Comparison of ENCODE assay signal across 8 cellular contexts in genomic region chr6:41778895-41779294, GRCh38. TPM values are rescaled to one million over a fixed set of nuclear protein-coding genes. Genes with fewer than 3 reads are reported as not detected.
DNase-seq lines count a peak whose midpoint lies in the region; ATAC-seq and TF ChIP-seq lines count a peak whose summit lies in the region.

No MANE protein-coding gene starts in this region.

- H3K36me3 Mint-ChIP-seq in activated CD8-positive, alpha-beta memory T cell treated with anti-CD3 and anti-CD28 coated beads, Interleukin-2, amount 10 ng/mL, durations not matched to agents 7 days and 5 days: peaks cover 1% of the 10 kb centered on the region
- no peaks in the 10 kb centered on the region for H3K36me3 Mint-ChIP-seq in activated naive CD8-positive, alpha-beta T cell treated with anti-CD3 and anti-CD28 coated beads for 36 hours

- no peak for ATAC-seq in activated CD8-positive, alpha-beta memory T cell treated with anti-CD3 and anti-CD28 coated beads, Interleukin-2, amount 10 ng/mL, durations not matched to agents 7 days and 5 days
- no peak for ATAC-seq in activated CD4-positive, CD25-positive, alpha-beta regulatory T cell treated with anti-CD3 and anti-CD28 coated beads, Interleukin-2, amount 50 U/mL, for 24 hours
- ATAC-seq in HG02588 (IDR thresholded peaks at IDR 0.05; ENCODE audit: unreplicated experiment): no peak

- peak overlapping the region; percentile 48 for H3K27ac Mint-ChIP-seq in activated CD8-positive, alpha-beta memory T cell treated with anti-CD3 and anti-CD28 coated beads, Interleukin-2, amount 10 ng/mL, durations not matched to agents 7 days and 5 days
- H3K27ac Mint-ChIP-seq in activated naive CD8-positive, alpha-beta T cell treated with anti-CD3 and anti-CD28 coated beads for 36 hours: peak overlapping the region; percentile 43

- H3K27ac ChIP-seq in suprapubic skin: no peak overlapping the region

- TF ChIP-seq CTCF in kidney epithelial cell (IDR thresholded peaks at IDR 0.05; ENCODE audit: insufficient read depth, low read length, poor library complexity, severe bottlenecking): no peak
- no peak for TF ChIP-seq CTCF in suprapubic skin (IDR thresholded peaks at IDR 0.05)

- peaks cover 14% of the 10 kb centered on the region for H3K27me3 Mint-ChIP-seq in activated CD8-positive, alpha-beta memory T cell treated with anti-CD3 and anti-CD28 coated beads, Interleukin-2, amount 10 ng/mL, durations not matched to agents 7 days and 5 days
- peaks cover 10% of the 10 kb centered on the region for H3K27me3 Mint-ChIP-seq in activated naive CD8-positive, alpha-beta T cell treated with anti-CD3 and anti-CD28 coated beads for 36 hours

- DNase-seq in activated CD8-positive, alpha-beta memory T cell treated with anti-CD3 and anti-CD28 coated beads, Interleukin-2, amount 10 ng/mL, durations not matched to agents 7 days and 5 days: no peak
- no peak for DNase-seq in activated CD8-positive, alpha-beta memory T cell treated with anti-CD3 and anti-CD28 coated beads, Interleukin-2, amount 50 U/mL, for 48 hours
- no peak for DNase-seq in activated naive CD8-positive, alpha-beta T cell treated with anti-CD3 and anti-CD28 coated beads for 36 hours
- DNase-seq in kidney epithelial cell (ENCODE audit: low read depth): no peak
- no peak for DNase-seq in suprapubic skin (ENCODE audit: low spot score in 2 of 2)
- DNase-seq in G401 (ENCODE audit: low spot score): no peak

- H3K36me3 ChIP-seq in kidney epithelial cell (ENCODE audit: control insufficient read depth, insufficient read depth, low read length) (no peaks in the 10 kb centered on the region), suprapubic skin (peaks cover 25% of the 10 kb centered on the region)

- peak overlapping the region; percentile 82 for H3K4me3 Mint-ChIP-seq in activated CD8-positive, alpha-beta memory T cell treated with anti-CD3 and anti-CD28 coated beads, Interleukin-2, amount 10 ng/mL, durations not matched to agents 7 days and 5 days
- peak overlapping the region; percentile 90 for H3K4me3 Mint-ChIP-seq in activated naive CD8-positive, alpha-beta T cell treated with anti-CD3 and anti-CD28 coated beads for 36 hours

- no peaks in the 10 kb centered on the region for H3K9me3 Mint-ChIP-seq in activated CD8-positive, alpha-beta memory T cell treated with anti-CD3 and anti-CD28 coated beads, Interleukin-2, amount 10 ng/mL, durations not matched to agents 7 days and 5 days (ENCODE audit: low read depth)
- H3K9me3 Mint-ChIP-seq in activated naive CD8-positive, alpha-beta T cell treated with anti-CD3 and anti-CD28 coated beads for 36 hours: no peaks in the 10 kb centered on the region

- no peak for TF ChIP-seq EP300 in suprapubic skin (IDR thresholded peaks at IDR 0.05)

- in situ Hi-C loops in G401 (cut with HindIII; ENCODE audit: low sequenced_read_pairs): loop anchor here (25.0 kb wide), 1 partner anchor 258 kb away; no protein-coding TSS in a partner anchor

- H3K27me3 ChIP-seq in kidney epithelial cell (ENCODE audit: control insufficient read depth, insufficient read depth, low read length): no peaks in the 10 kb centered on the region
- H3K27me3 ChIP-seq in suprapubic skin: no peaks in the 10 kb centered on the region

- 55% methylated on average over 6 of the region's 6 CpGs for WGBS in suprapubic skin

- CTCF ChIA-PET in activated CD8-positive, alpha-beta memory T cell treated with anti-CD3 and anti-CD28 coated beads, Interleukin-2, amount 10 ng/mL, durations not matched to agents 7 days and 5 days (lab: Charles Lee): interaction anchor here (0.7 to 1.4 kb wide), 5 partner anchors 265 to 769 kb away, joined by 3 to 5 read pairs (median 3); no protein-coding TSS in a partner anchor

- H3K9me3 ChIP-seq in suprapubic skin: no peaks in the 10 kb centered on the region

- H3K4me3 ChIP-seq in kidney epithelial cell (ENCODE audit: low read depth, low read length) (peak overlapping the region; percentile 70), suprapubic skin (peak overlapping the region; percentile 89)

- H3K4me1 ChIP-seq in suprapubic skin: peaks cover 33% of the 10 kb centered on the region

- TF ChIP-seq POLR2A in suprapubic skin (IDR thresholded peaks at IDR 0.05): no peak

- peaks cover 15% of the 10 kb centered on the region for H3K4me1 Mint-ChIP-seq in activated CD8-positive, alpha-beta memory T cell treated with anti-CD3 and anti-CD28 coated beads, Interleukin-2, amount 10 ng/mL, durations not matched to agents 7 days and 5 days
- H3K4me1 Mint-ChIP-seq in activated naive CD8-positive, alpha-beta T cell treated with anti-CD3 and anti-CD28 coated beads for 36 hours: peaks cover 18% of the 10 kb centered on the region

RNA-seq across cellular contexts. Expression of gene FRS3, which starts 0.8 kb away (rescaled TPM):
- 1 to 10 TPM; 4.8 to 6.2 TPM for total RNA-seq in activated CD8-positive, alpha-beta memory T cell treated with anti-CD3 and anti-CD28 coated beads, Interleukin-2, amount 10 ng/mL, durations not matched to agents 7 days and 5 days
- total RNA-seq in activated naive CD8-positive, alpha-beta T cell treated with anti-CD3 and anti-CD28 coated beads for 36 hours: 1 to 10 TPM; 3.1 to 5.2 TPM
- 2.1 and 4.0 TPM in 2 replicates for total RNA-seq in kidney epithelial cell
- total RNA-seq in suprapubic skin: 1 to 10 TPM; 1.9 to 3.9 (median 3.7) TPM
- 1.7 and 3.3 TPM in 2 replicates for total RNA-seq in G401 (2014; rRNA removed; shearing (Covaris generic))

RNA-seq across cellular contexts. Expression of gene PRICKLE4, which starts 1.7 kb away (rescaled TPM):
- not detected for total RNA-seq in activated CD8-positive, alpha-beta memory T cell treated with anti-CD3 and anti-CD28 coated beads, Interleukin-2, amount 10 ng/mL, durations not matched to agents 7 days and 5 days
- not detected for total RNA-seq in activated naive CD8-positive, alpha-beta T cell treated with anti-CD3 and anti-CD28 coated beads for 36 hours
- total RNA-seq in kidney epithelial cell (not detected in 2 replicates), suprapubic skin (1 to 10 TPM in 2 of 4 donors, under 1 TPM in 1, not detected in 1; 0.34 to 4.6 (median 3.6) TPM)
- total RNA-seq in G401 (2014; rRNA removed; shearing (Covaris generic)): 7.7 TPM in 1 of 2 replicates, not detected in the other

RNA-seq across cellular contexts. Expression of gene TOMM6, which starts 8.6 kb away (rescaled TPM):
- 100 to 1,000 TPM; 161 to 219 TPM for total RNA-seq in activated CD8-positive, alpha-beta memory T cell treated with anti-CD3 and anti-CD28 coated beads, Interleukin-2, amount 10 ng/mL, durations not matched to agents 7 days and 5 days
- 100 to 1,000 TPM; 423 to 429 TPM for total RNA-seq in activated naive CD8-positive, alpha-beta T cell treated with anti-CD3 and anti-CD28 coated beads for 36 hours
- total RNA-seq in kidney epithelial cell: 125 and 143 TPM in 2 replicates
- total RNA-seq in suprapubic skin: 100 to 1,000 TPM in 3 of 4 donors, 10 to 100 TPM in 1; 50.2 to 165 (median 136) TPM
- 199 and 283 TPM in 2 replicates for total RNA-seq in G401 (2014; rRNA removed; shearing (Covaris generic))

RNA-seq across cellular contexts. Expression of gene PGC, which starts 31.7 kb away (rescaled TPM):
- total RNA-seq in activated CD8-positive, alpha-beta memory T cell treated with anti-CD3 and anti-CD28 coated beads, Interleukin-2, amount 10 ng/mL, durations not matched to agents 7 days and 5 days: not detected
- total RNA-seq in activated naive CD8-positive, alpha-beta T cell treated with anti-CD3 and anti-CD28 coated beads for 36 hours: not detected
- total RNA-seq in kidney epithelial cell (not detected in 2 replicates), suprapubic skin (not detected)
- total RNA-seq in G401 (2014; rRNA removed; shearing (Covaris generic)): not detected in 2 replicates

RNA-seq across cellular contexts. Expression of gene TFEB, which starts 43.5 kb away (rescaled TPM):
- total RNA-seq in activated CD8-positive, alpha-beta memory T cell treated with anti-CD3 and anti-CD28 coated beads, Interleukin-2, amount 10 ng/mL, durations not matched to agents 7 days and 5 days: 10 to 100 TPM; 14.5 to 15.8 TPM
- total RNA-seq in activated naive CD8-positive, alpha-beta T cell treated with anti-CD3 and anti-CD28 coated beads for 36 hours: 10 to 100 TPM in 1 of 2 experiments, 1 to 10 TPM in 1; 9.3 to 11.5 TPM
- 3.8 and 5.1 TPM in 2 replicates for total RNA-seq in kidney epithelial cell
- 10 to 100 TPM; 19.0 to 23.3 (median 21.6) TPM for total RNA-seq in suprapubic skin
- 6.7 and 9.8 TPM in 2 replicates for total RNA-seq in G401 (2014; rRNA removed; shearing (Covaris generic))
